29 cellular contexts compared by ENCODE assay signal in the genomic region with DNA sequence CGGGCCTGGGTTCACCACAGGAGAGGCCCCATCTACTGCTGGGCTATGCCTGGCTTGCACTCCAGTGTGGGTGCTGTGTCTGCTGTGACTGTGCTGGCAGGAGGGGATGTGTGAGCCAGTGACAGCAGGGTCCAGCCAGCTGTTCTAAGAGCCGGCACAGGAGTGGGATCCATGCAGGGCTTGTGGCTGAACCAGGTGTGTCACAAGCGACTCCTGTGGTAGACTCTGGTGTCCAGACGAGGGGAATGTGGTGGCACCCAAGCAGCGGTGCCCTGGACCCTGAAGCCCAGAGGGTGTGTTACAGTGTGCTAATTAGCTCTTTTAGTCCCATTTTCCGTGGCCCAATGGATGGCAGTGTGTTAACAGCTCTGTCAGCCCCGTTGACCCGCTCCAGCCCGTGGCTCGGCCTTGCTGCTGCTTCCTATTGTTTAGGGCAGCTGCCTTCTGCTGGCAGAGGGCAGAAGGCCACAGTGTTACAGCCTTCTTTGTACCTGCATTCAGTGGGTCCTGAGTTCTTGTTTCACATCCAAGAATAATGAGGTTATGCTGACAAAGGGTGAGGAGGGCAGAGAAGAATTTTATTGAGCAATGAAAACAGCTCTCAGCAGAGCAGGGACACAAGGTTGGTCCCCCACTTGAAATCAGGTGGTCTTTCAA.
DNase-seq lines count a peak whose midpoint lies in the region; ATAC-seq, FAIRE-seq and TF ChIP-seq lines count a peak whose summit lies in the region.
"Had no signal": no experiment of that assay in that cellular context is flagged by ENCODE, and none has a peak within 500 bp of the region (broad histone marks: within the 10 kb centered on the region; RNA-seq: fewer than 3 reads in every experiment).

No MANE protein-coding gene starts in this region.

- ATAC-seq in K562 (no peak), HepG2 (no peak), HG02623 (IDR thresholded peaks at IDR 0.05; ENCODE audit: unreplicated experiment) (no peak), GM21529 (IDR thresholded peaks at IDR 0.05; ENCODE audit: unreplicated experiment) (no peak), HG02763 (IDR thresholded peaks at IDR 0.05; ENCODE audit: unreplicated experiment) (no peak)
- no peak for ATAC-seq in activated CD8-positive, alpha-beta T cell treated with anti-CD3 and anti-CD28 coated beads, Interleukin-2, amount 10 ng/mL, durations not matched to agents 7 days and 5 days
- ATAC-seq: right cardiac atrium had no signal

- H4K20me1 ChIP-seq in K562 (replicated peaks; ENCODE audit: control insufficient read depth, insufficient read depth, low read length) (no peaks in the 10 kb centered on the region), HepG2 (ENCODE audit: insufficient read depth, low read length) (no peaks in the 10 kb centered on the region)

- H3K9me1 ChIP-seq in K562 (ENCODE audit: control insufficient read depth, insufficient read depth, low read length) = no peaks in the 10 kb centered on the region

- H3K9ac ChIP-seq in K562 (ENCODE audit: insufficient read depth in 1 of 2, low read depth in 2 of 2, low read length in 2 of 2) (no peak overlapping the region), HepG2 (ENCODE audit: insufficient read depth, low read depth, low read length) (peak overlapping the region; percentile 2; the same call in 1 of the 2 replicates), rectal smooth muscle tissue (ENCODE audit: low read length) (no peak overlapping the region)

- no peak for TF ChIP-seq RAD21 in K562 (CRISPR knock-in tag; conservative IDR thresholded peaks at IDR 0.05 in 1 of 2, IDR thresholded peaks at IDR 0.05 in 1 of 2)
- TF ChIP-seq RAD21 in HepG2 (CRISPR knock-in tag; IDR thresholded peaks at IDR 0.05) = no peak

- TF ChIP-seq POLR2A in K562 (conservative IDR thresholded peaks at IDR 0.05) (no peak), HepG2 (IDR thresholded peaks at IDR 0.05; ENCODE audit: insufficient read depth in 1 of 2, low read depth in 2 of 2, low read length in 2 of 2) (no peak)

- H2AFZ ChIP-seq in K562 (ENCODE audit: low read depth, low read length) = no peak overlapping the region
- no peak overlapping the region for H2AFZ ChIP-seq in HepG2 (ENCODE audit: low read length)

- DNase-seq in Caco-2 (no peak), K562 (ENCODE audit: extremely low read depth in 1 of 4, low spot score in 3 of 4) (no peak), HepG2 (ENCODE audit: low spot score) (no peak)
- no peak for DNase-seq in activated CD8-positive, alpha-beta T cell treated with anti-CD3 and anti-CD28 coated beads, Interleukin-2, amount 10 ng/mL, durations not matched to agents 7 days and 5 days
- DNase-seq: activated B cell treated with CpG ODN at 0.5 μM for 24 hours; activated CD4-positive, alpha-beta memory T cell treated with anti-CD3 and anti-CD28 coated beads for 36 hours; activated gamma-delta T cell; activated T-cell treated with anti-CD3 and anti-CD28 coated beads for 4 hours; CD4-positive, CD25-positive, alpha-beta regulatory T cell; central memory CD4-positive, alpha-beta T cell; DMS153; GOT3; Karpas-422; NCI-H1092; NCI-H2029 treated with DMSO at 0.1 percent for 48 hours; occipital lobe; Peyer's patch; stimulated activated CD4-positive, alpha-beta T cell treated with anti-CD3 and anti-CD28 coated beads, Interleukin-15, amount 100 ng/mL, for 24 hours; T-helper 2 cell; testis had no signal

- H3K27ac ChIP-seq in K562 (ENCODE audit: extremely low read depth, low read depth, low read length) (no peak overlapping the region), HepG2 (ENCODE audit: extremely low read length, insufficient read depth, low read length) (peak overlapping the region; percentile 25), rectal smooth muscle tissue (ENCODE audit: low read depth, low read length) (peak overlapping the region; percentile 90)

- BruUV-seq in Caco-2 (replicated peaks; lab: Mats Ljungman, UMichigan) = no TSS peak
- no TSS peak for BruUV-seq in K562 (replicated peaks; lab: Mats Ljungman, UMichigan)
- BruUV-seq in HepG2 (replicated peaks; lab: Mats Ljungman, UMichigan) = no TSS peak

- H3K79me2 ChIP-seq in K562 (ENCODE audit: control insufficient read depth, insufficient read depth, low read length) (no peaks in the 10 kb centered on the region), HepG2 (ENCODE audit: insufficient read depth, low read length) (no peaks in the 10 kb centered on the region)

- H3K4me1 Mint-ChIP-seq in Caco-2 (ENCODE audit: low read depth, unreplicated experiment) = peaks cover 59% of the 10 kb centered on the region
- no peaks in the 10 kb centered on the region for H3K4me1 Mint-ChIP-seq in activated CD8-positive, alpha-beta T cell treated with anti-CD3 and anti-CD28 coated beads, Interleukin-2, amount 10 ng/mL, durations not matched to agents 7 days and 5 days (ENCODE audit: low read depth)
- H3K4me1 Mint-ChIP-seq: activated B cell treated with CpG ODN at 0.5 μM for 24 hours; CD4-positive, CD25-positive, alpha-beta regulatory T cell had no signal

- POLR2A ChIA-PET in Caco-2 (lab: Charles Lee) = interaction anchor here (3.8 kb wide), 1 partner anchor 28 kb away, joined by 24 read pairs; no protein-coding TSS in a partner anchor
- POLR2A ChIA-PET in K562 (lab: Yijun Ruan, JAX) = interaction anchor here (0.6 kb wide), 1 partner anchor 214 kb away, joined by 3 read pairs; no protein-coding TSS in a partner anchor
- POLR2A ChIA-PET in HepG2 (lab: Yijun Ruan, JAX) = interaction anchor here (0.8 kb wide), 1 partner anchor 28 kb away, joined by 3 read pairs; no protein-coding TSS in a partner anchor
- POLR2A ChIA-PET in activated CD8-positive, alpha-beta T cell treated with anti-CD3 and anti-CD28 coated beads, Interleukin-2, amount 10 ng/mL, durations not matched to agents 7 days and 5 days (lab: Charles Lee) = no interaction called here

- H3K27me3 Mint-ChIP-seq in Caco-2 (ENCODE audit: insufficient read depth, unreplicated experiment) = no peaks in the 10 kb centered on the region
- H3K27me3 Mint-ChIP-seq in activated CD8-positive, alpha-beta T cell treated with anti-CD3 and anti-CD28 coated beads, Interleukin-2, amount 10 ng/mL, durations not matched to agents 7 days and 5 days (ENCODE audit: low read depth) = peaks cover 4% of the 10 kb centered on the region
- H3K27me3 Mint-ChIP-seq: activated B cell treated with CpG ODN at 0.5 μM for 24 hours; activated CD4-positive, alpha-beta memory T cell treated with anti-CD3 and anti-CD28 coated beads for 36 hours had no signal

- CTCF ChIA-PET in Caco-2 (lab: Charles Lee) = no interaction called here
- CTCF ChIA-PET in K562 (lab: Yijun Ruan, JAX; ENCODE audit: low intra/inter-chr PET ratio) = no interaction called here
- CTCF ChIA-PET in HepG2 (lab: Yijun Ruan, JAX; ENCODE audit: low intra/inter-chr PET ratio, low total read pairs) = no interaction called here
- CTCF ChIA-PET in activated CD8-positive, alpha-beta T cell treated with anti-CD3 and anti-CD28 coated beads, Interleukin-2, amount 10 ng/mL, durations not matched to agents 7 days and 5 days (lab: Charles Lee) = no interaction called here

- H3K4me1 ChIP-seq in Caco-2 (peaks cover 83% of the 10 kb centered on the region), K562 (replicated peaks in 1 of 2; ENCODE audit: control insufficient read depth in 2 of 2, insufficient read depth in 2 of 2, low read length in 2 of 2) (peaks cover 5 to 30% of the 10 kb centered on the region in 2 experiments; a peak in 3 of 5 replicates), HepG2 (ENCODE audit: insufficient read depth, low read length) (peaks cover 83% of the 10 kb centered on the region), rectal smooth muscle tissue (ENCODE audit: control insufficient read depth, insufficient read depth, low read length) (peaks cover 34% of the 10 kb centered on the region)

- peaks cover 6% of the 10 kb centered on the region for H3K36me3 Mint-ChIP-seq in Caco-2 (ENCODE audit: insufficient read depth, unreplicated experiment)
- H3K36me3 Mint-ChIP-seq in activated CD8-positive, alpha-beta T cell treated with anti-CD3 and anti-CD28 coated beads, Interleukin-2, amount 10 ng/mL, durations not matched to agents 7 days and 5 days (ENCODE audit: low read depth) = no peaks in the 10 kb centered on the region
- H3K36me3 Mint-ChIP-seq: CD4-positive, CD25-positive, alpha-beta regulatory T cell had no signal

- in situ Hi-C loops in K562 (cut with MboI) (no loop called here), HepG2 (cut with HindIII; ENCODE audit: extremely low pct_ligation_motif_present, low pct_unique_long_range_greater_than_20kb) (no loop called here)

- intact Hi-C loops in Caco-2 (cut with micrococcal nuclease; ENCODE audit: unreplicated experiment) (no loop called here), K562 (cut with micrococcal nuclease) (no loop called here), HepG2 (cut with micrococcal nuclease; ENCODE audit: unreplicated experiment) (loop anchor here (5.0 kb wide), 1 partner anchor 44 kb away; no protein-coding TSS in a partner anchor)

- no peak overlapping the region for H3K4me3 Mint-ChIP-seq in Caco-2 (ENCODE audit: unreplicated experiment)
- H3K4me3 Mint-ChIP-seq in activated CD8-positive, alpha-beta T cell treated with anti-CD3 and anti-CD28 coated beads, Interleukin-2, amount 10 ng/mL, durations not matched to agents 7 days and 5 days = no peak overlapping the region
- H3K4me3 Mint-ChIP-seq: activated B cell treated with CpG ODN at 0.5 μM for 24 hours; activated CD4-positive, alpha-beta memory T cell treated with anti-CD3 and anti-CD28 coated beads for 36 hours; CD4-positive, CD25-positive, alpha-beta regulatory T cell had no signal

- H3K27me3 ChIP-seq in Caco-2 (replicated peaks; ENCODE audit: control insufficient read depth, insufficient read depth, low read length) (no peaks in the 10 kb centered on the region), K562 (ENCODE audit: control insufficient read depth in 2 of 2, insufficient read depth in 2 of 2, low read length in 2 of 2) (no peaks in the 10 kb centered on the region), HepG2 (ENCODE audit: control insufficient read depth in 1 of 2, insufficient read depth in 2 of 2, low read length in 2 of 2) (no peaks in the 10 kb centered on the region), rectal smooth muscle tissue (ENCODE audit: control insufficient read depth, insufficient read depth, low read length) (no peaks in the 10 kb centered on the region)
- H3K27me3 ChIP-seq: Peyer's patch, testis had no signal

- TF ChIP-seq EP300 in K562 (IDR thresholded peaks at IDR 0.05; ENCODE audit: low read length) = no peak
- TF ChIP-seq EP300 in HepG2 (IDR thresholded peaks at IDR 0.05; ENCODE audit: low read depth in 2 of 2, low read length in 2 of 2) = no peak
- no peak for TF ChIP-seq EP300 in HepG2 (CRISPR knock-in tag; IDR thresholded peaks at IDR 0.05; ENCODE audit: borderline replicate concordance)

- peak overlapping the region; percentile 73 for H3K27ac Mint-ChIP-seq in Caco-2 (ENCODE audit: unreplicated experiment)
- no peak overlapping the region for H3K27ac Mint-ChIP-seq in activated CD8-positive, alpha-beta T cell treated with anti-CD3 and anti-CD28 coated beads, Interleukin-2, amount 10 ng/mL, durations not matched to agents 7 days and 5 days
- H3K27ac Mint-ChIP-seq: activated B cell treated with CpG ODN at 0.5 μM for 24 hours; activated CD4-positive, alpha-beta memory T cell treated with anti-CD3 and anti-CD28 coated beads for 36 hours; CD4-positive, CD25-positive, alpha-beta regulatory T cell had no signal

- WGBS in K562 (ENCODE audit: insufficient coverage, low coverage, missing lambda C conversion rate) = 73% methylated on average over 10 of the region's 10 CpGs
- WGBS in HepG2 (ENCODE audit: low lambda C conversion rate) = 81% methylated on average over 6 of the region's 10 CpGs

- H3K9me3 Mint-ChIP-seq in Caco-2 (ENCODE audit: unreplicated experiment) = peaks cover 9% of the 10 kb centered on the region
- peaks cover 8% of the 10 kb centered on the region for H3K9me3 Mint-ChIP-seq in activated CD8-positive, alpha-beta T cell treated with anti-CD3 and anti-CD28 coated beads, Interleukin-2, amount 10 ng/mL, durations not matched to agents 7 days and 5 days (ENCODE audit: insufficient read depth)

- no peak overlapping the region for H3K4me3 ChIP-seq in Caco-2 (ENCODE audit: low read depth, low read length)
- no peak overlapping the region for H3K4me3 ChIP-seq in K562
- no peak overlapping the region for H3K4me3 ChIP-seq in HepG2 (replicated peaks in 1 of 3; ENCODE audit: insufficient read depth in 1 of 3, low read depth in 2 of 3, low read length in 3 of 3)
- no peak overlapping the region for H3K4me3 ChIP-seq in rectal smooth muscle tissue (ENCODE audit: low read length)
- H3K4me3 ChIP-seq: Peyer's patch, testis had no signal

- H3K9me3 ChIP-seq in Caco-2 = peaks cover 6% of the 10 kb centered on the region; the same call in 1 of the 2 replicates
- H3K9me3 ChIP-seq in K562 (replicated peaks; ENCODE audit: control insufficient read depth, insufficient read depth, low read depth, low read length) = no peaks in the 10 kb centered on the region
- H3K9me3 ChIP-seq in HepG2 (ENCODE audit: low read length) = no peaks in the 10 kb centered on the region
- H3K9me3 ChIP-seq: Peyer's patch, testis had no signal

- H3K36me3 ChIP-seq in Caco-2 (ENCODE audit: control insufficient read depth, insufficient read depth, low read length) (no peaks in the 10 kb centered on the region), K562 (ENCODE audit: control insufficient read depth, insufficient read depth, low read length) (no peaks in the 10 kb centered on the region), HepG2 (replicated peaks in 1 of 2; ENCODE audit: control insufficient read depth in 1 of 2, insufficient read depth in 2 of 2, low read length in 2 of 2) (no peaks in the 10 kb centered on the region), rectal smooth muscle tissue (ENCODE audit: control insufficient read depth, insufficient read depth, low read length) (no peaks in the 10 kb centered on the region)
- H3K36me3 ChIP-seq: Peyer's patch had no signal

- FAIRE-seq in K562 (lab: Jason Lieb, UNC) = no peak
- no peak for FAIRE-seq in HepG2 (lab: Jason Lieb, UNC)
- FAIRE-seq: frontal cortex, G401.6, GM19239, HTR-8/SVneo had no signal

- TF ChIP-seq CTCF in Caco-2 (IDR thresholded peaks at IDR 0.05; ENCODE audit: insufficient read depth in 1 of 2, low read depth in 1 of 2, low read length in 1 of 2, severe bottlenecking in 1 of 2, unreplicated experiment in 1 of 2) (no peak), K562 (IDR thresholded peaks at IDR 0.05 in 2 of 3, conservative IDR thresholded peaks at IDR 0.05 in 1 of 3; ENCODE audit: insufficient read depth in 2 of 3, low read depth in 1 of 3, low read length in 3 of 3) (no peak), HepG2 (CRISPR knock-in tag; IDR thresholded peaks at IDR 0.05) (peak; percentile 29)

- no peak overlapping the region for H3K4me2 ChIP-seq in K562 (ENCODE audit: insufficient read depth, low read length)
- peak overlapping the region; percentile 7; the same call in 1 of the 2 replicates for H3K4me2 ChIP-seq in HepG2 (ENCODE audit: low read depth, low read length)
